Comparison of ENCODE assay signal across 1 cellular context in the genomic region with DNA sequence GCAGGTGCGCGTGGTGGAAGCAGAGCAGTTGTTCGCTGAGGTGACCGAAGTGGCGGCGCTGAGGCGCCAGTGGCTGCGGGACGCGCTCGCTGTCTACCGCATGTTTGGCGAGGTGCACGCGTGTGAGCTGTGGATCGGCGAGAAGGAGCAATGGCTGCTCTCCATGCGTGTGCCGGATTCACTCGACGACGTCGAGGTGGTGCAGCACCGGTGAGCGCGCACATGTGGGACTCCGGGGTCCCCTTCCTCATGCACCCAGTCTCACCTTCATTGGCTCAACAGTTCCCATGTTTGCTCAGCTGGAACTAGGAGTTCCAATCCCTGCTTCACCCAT.
TF ChIP-seq lines count a peak whose summit lies in the region.

No MANE protein-coding gene starts in this region.

TF ChIP-seq in A549, 52 proteins besides CTCF, POLR2A, EP300 and RAD21:
- TF ChIP-seq, protein P1, sequence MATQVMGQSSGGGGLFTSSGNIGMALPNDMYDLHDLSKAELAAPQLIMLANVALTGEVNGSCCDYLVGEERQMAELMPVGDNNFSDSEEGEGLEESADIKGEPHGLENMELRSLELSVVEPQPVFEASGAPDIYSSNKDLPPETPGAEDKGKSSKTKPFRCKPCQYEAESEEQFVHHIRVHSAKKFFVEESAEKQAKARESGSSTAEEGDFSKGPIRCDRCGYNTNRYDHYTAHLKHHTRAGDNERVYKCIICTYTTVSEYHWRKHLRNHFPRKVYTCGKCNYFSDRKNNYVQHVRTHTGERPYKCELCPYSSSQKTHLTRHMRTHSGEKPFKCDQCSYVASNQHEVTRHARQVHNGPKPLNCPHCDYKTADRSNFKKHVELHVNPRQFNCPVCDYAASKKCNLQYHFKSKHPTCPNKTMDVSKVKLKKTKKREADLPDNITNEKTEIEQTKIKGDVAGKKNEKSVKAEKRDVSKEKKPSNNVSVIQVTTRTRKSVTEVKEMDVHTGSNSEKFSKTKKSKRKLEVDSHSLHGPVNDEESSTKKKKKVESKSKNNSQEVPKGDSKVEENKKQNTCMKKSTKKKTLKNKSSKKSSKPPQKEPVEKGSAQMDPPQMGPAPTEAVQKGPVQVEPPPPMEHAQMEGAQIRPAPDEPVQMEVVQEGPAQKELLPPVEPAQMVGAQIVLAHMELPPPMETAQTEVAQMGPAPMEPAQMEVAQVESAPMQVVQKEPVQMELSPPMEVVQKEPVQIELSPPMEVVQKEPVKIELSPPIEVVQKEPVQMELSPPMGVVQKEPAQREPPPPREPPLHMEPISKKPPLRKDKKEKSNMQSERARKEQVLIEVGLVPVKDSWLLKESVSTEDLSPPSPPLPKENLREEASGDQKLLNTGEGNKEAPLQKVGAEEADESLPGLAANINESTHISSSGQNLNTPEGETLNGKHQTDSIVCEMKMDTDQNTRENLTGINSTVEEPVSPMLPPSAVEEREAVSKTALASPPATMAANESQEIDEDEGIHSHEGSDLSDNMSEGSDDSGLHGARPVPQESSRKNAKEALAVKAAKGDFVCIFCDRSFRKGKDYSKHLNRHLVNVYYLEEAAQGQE (IDR thresholded peaks at IDR 0.05): no peak
- TF ChIP-seq JUN (IDR thresholded peaks at IDR 0.05) (no peak), KDM1A (IDR thresholded peaks at IDR 0.05; ENCODE audit: low read depth) (no peak), HOXB13 (CRISPR knock-in tag; IDR thresholded peaks at IDR 0.05; ENCODE audit: low read depth) (no peak), TFCP2L1 (CRISPR knock-in tag; IDR thresholded peaks at IDR 0.05) (no peak), KDM5A (IDR thresholded peaks at IDR 0.05) (no peak), HOXA7 (CRISPR knock-in tag; IDR thresholded peaks at IDR 0.05) (no peak), GATA3 (IDR thresholded peaks at IDR 0.05; ENCODE audit: borderline replicate concordance) (no peak), NPAS2 (CRISPR knock-in tag; IDR thresholded peaks at IDR 0.05; ENCODE audit: borderline replicate concordance) (no peak), CHD2 (IDR thresholded peaks at IDR 0.05; ENCODE audit: low read length, partially characterized antibody) (no peak), MAZ (IDR thresholded peaks at IDR 0.05; ENCODE audit: borderline replicate concordance, low read depth, low read length) (no peak), ESRRA (IDR thresholded peaks at IDR 0.05; ENCODE audit: borderline replicate concordance, low read length) (no peak), HEYL (CRISPR knock-in tag; IDR thresholded peaks at IDR 0.05) (no peak), ZFP36 (IDR thresholded peaks at IDR 0.05; ENCODE audit: borderline replicate concordance, partially characterized antibody) (no peak), FOXS1 (CRISPR knock-in tag; IDR thresholded peaks at IDR 0.05) (no peak), TP53 (CRISPR knock-in tag; IDR thresholded peaks at IDR 0.05) (no peak)
- TF ChIP-seq, protein P2, sequence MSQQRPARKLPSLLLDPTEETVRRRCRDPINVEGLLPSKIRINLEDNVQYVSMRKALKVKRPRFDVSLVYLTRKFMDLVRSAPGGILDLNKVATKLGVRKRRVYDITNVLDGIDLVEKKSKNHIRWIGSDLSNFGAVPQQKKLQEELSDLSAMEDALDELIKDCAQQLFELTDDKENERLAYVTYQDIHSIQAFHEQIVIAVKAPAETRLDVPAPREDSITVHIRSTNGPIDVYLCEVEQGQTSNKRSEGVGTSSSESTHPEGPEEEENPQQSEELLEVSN (IDR thresholded peaks at IDR 0.05; ENCODE audit: borderline replicate concordance, low read depth): no peak
- TF ChIP-seq, protein P3, sequence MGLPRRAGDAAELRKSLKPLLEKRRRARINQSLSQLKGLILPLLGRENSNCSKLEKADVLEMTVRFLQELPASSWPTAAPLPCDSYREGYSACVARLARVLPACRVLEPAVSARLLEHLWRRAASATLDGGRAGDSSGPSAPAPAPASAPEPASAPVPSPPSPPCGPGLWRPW (IDR thresholded peaks at IDR 0.05): no peak
- TF ChIP-seq, protein P4, sequence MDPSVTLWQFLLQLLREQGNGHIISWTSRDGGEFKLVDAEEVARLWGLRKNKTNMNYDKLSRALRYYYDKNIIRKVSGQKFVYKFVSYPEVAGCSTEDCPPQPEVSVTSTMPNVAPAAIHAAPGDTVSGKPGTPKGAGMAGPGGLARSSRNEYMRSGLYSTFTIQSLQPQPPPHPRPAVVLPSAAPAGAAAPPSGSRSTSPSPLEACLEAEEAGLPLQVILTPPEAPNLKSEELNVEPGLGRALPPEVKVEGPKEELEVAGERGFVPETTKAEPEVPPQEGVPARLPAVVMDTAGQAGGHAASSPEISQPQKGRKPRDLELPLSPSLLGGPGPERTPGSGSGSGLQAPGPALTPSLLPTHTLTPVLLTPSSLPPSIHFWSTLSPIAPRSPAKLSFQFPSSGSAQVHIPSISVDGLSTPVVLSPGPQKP (IDR thresholded peaks at IDR 0.05; ENCODE audit: low read depth, low read length): no peak
- TF ChIP-seq, protein P5, sequence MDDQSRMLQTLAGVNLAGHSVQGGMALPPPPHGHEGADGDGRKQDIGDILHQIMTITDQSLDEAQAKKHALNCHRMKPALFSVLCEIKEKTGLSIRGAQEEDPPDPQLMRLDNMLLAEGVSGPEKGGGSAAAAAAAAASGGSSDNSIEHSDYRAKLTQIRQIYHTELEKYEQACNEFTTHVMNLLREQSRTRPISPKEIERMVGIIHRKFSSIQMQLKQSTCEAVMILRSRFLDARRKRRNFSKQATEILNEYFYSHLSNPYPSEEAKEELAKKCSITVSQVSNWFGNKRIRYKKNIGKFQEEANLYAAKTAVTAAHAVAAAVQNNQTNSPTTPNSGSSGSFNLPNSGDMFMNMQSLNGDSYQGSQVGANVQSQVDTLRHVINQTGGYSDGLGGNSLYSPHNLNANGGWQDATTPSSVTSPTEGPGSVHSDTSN (IDR thresholded peaks at IDR 0.05): no peak
